Comparison of ENCODE assay signal across 9 cellular contexts in genomic region chr2:158214431-158214830, GRCh38.
DNase-seq lines count a peak whose midpoint lies in the region; ATAC-seq and FAIRE-seq lines count a peak whose summit lies in the region.
"Had no signal": no experiment of that assay in that cellular context is flagged by ENCODE, and none has a peak within 500 bp of the region (broad histone marks: within the 10 kb centered on the region; RNA-seq: fewer than 3 reads in every experiment).

No MANE protein-coding gene starts in this region.

- DNase-seq in AML-193 (lab: John Stamatoyannopoulos, UW) (peak; percentile 83 to 87), SKM-1 treated with dmso at 0.1 percent for 144 hours (lab: John Stamatoyannopoulos, UW; ENCODE audit: unreplicated experiment) (peak; percentile 83), naive B cell (peak; percentile 9), frontal cortex (ENCODE audit: low spot score in 2 of 2) (no peak), GOT3 (lab: John Stamatoyannopoulos, UW) (no peak)
- DNase-seq in activated naive CD8-positive, alpha-beta T cell treated with anti-CD3 and anti-CD28 coated beads, Interleukin-2, amount 50 U/mL, for 24 hours, result no peak

- H3K27me3 Mint-ChIP-seq in naive B cell, result no peaks in the 10 kb centered on the region
- H3K27me3 Mint-ChIP-seq in activated naive CD8-positive, alpha-beta T cell treated with anti-CD3 and anti-CD28 coated beads, Interleukin-2, amount 50 U/mL, for 24 hours, result peaks cover 3% of the 10 kb centered on the region

- H3K27ac Mint-ChIP-seq in naive B cell, result no peak overlapping the region
- no peak overlapping the region for H3K27ac Mint-ChIP-seq in activated naive CD8-positive, alpha-beta T cell treated with anti-CD3 and anti-CD28 coated beads, Interleukin-2, amount 50 U/mL, for 24 hours

- H3K9me3 Mint-ChIP-seq in naive B cell, result peaks cover 0 to 3% (median 0%) of the 10 kb centered on the region in 7 donors
- H3K9me3 Mint-ChIP-seq in activated naive CD8-positive, alpha-beta T cell treated with anti-CD3 and anti-CD28 coated beads, Interleukin-2, amount 50 U/mL, for 24 hours, result no peaks in the 10 kb centered on the region

- H3K36me3 Mint-ChIP-seq in naive B cell, result no peaks in the 10 kb centered on the region
- H3K36me3 Mint-ChIP-seq in activated naive CD8-positive, alpha-beta T cell treated with anti-CD3 and anti-CD28 coated beads, Interleukin-2, amount 50 U/mL, for 24 hours (ENCODE audit: low read depth), result no peaks in the 10 kb centered on the region

- H3K4me1 Mint-ChIP-seq in naive B cell, result peaks cover 19 to 41% (median 24%) of the 10 kb centered on the region in 3 donors
- H3K4me1 Mint-ChIP-seq in activated naive CD8-positive, alpha-beta T cell treated with anti-CD3 and anti-CD28 coated beads, Interleukin-2, amount 50 U/mL, for 24 hours, result peaks cover 10% of the 10 kb centered on the region

- peak; percentile 87 for ATAC-seq in GM19372 (IDR thresholded peaks at IDR 0.05; ENCODE audit: low read depth, unreplicated experiment)
- ATAC-seq in HG03469 (IDR thresholded peaks at IDR 0.05; ENCODE audit: unreplicated experiment), result peak; percentile 98
- ATAC-seq in naive B cell (ENCODE audit: low read depth in 2 of 2), result peak; percentile 63 to 83
- ATAC-seq in activated naive CD8-positive, alpha-beta T cell treated with anti-CD3 and anti-CD28 coated beads, Interleukin-2, amount 50 U/mL, for 24 hours, result no peak

- H3K4me3 Mint-ChIP-seq in naive B cell, result no peak overlapping the region
- no peak overlapping the region for H3K4me3 Mint-ChIP-seq in activated naive CD8-positive, alpha-beta T cell treated with anti-CD3 and anti-CD28 coated beads, Interleukin-2, amount 50 U/mL, for 24 hours

- FAIRE-seq in frontal cortex (lab: Jason Lieb, UNC), result no peak
- FAIRE-seq: G401.6 had no signal

Comparison
In these comparisons a context has a peak if more than half of its experiments do, and no peak if none do; other contexts are left out.
1. DNase-seq: peak in AML-193 (2 of 2), SKM-1 treated with dmso at 0.1 percent for 144 hours (single experiment) and naive B cell (single experiment); none in activated naive CD8-positive, alpha-beta T cell treated with anti-CD3 and anti-CD28 coated beads, Interleukin-2, amount 50 U/mL, for 24 hours (single experiment), frontal cortex (0 of 2) and GOT3 (single experiment).